Comparison of ENCODE assay signal across 1 cellular context in genomic region chr17:1563471-1563785, GRCh38.
A peak's percentile ranks its signal among the peaks of the same experiment; 100 is the strongest.
TF ChIP-seq lines count a peak whose summit lies in the region.

No MANE protein-coding gene starts in this region.

TF ChIP-seq in HepG2, 621 proteins besides CTCF, POLR2A, EP300 and RAD21:
- 0 out of 2 replicates have a peak, but pooled peaks have one; percentile 13 for TF ChIP-seq SP2 (CRISPR knock-in tag; IDR thresholded peaks at IDR 0.05)
- TF ChIP-seq PHF21A (CRISPR knock-in tag; IDR thresholded peaks at IDR 0.05): 0 out of 2 replicates have a peak, but pooled peaks have one; percentile 3
- TF ChIP-seq KLF11 (CRISPR knock-in tag; IDR thresholded peaks at IDR 0.05): 0 out of 2 replicates have a peak, but pooled peaks have one; percentile 2
- 0 out of 2 replicates have a peak, but pooled peaks have one; percentile 12 for TF ChIP-seq ZNF563 (CRISPR knock-in tag; IDR thresholded peaks at IDR 0.05)
- peak; percentile 83 for TF ChIP-seq CHD4 (IDR thresholded peaks at IDR 0.05; ENCODE audit: borderline replicate concordance, low read length)
- 0 out of 2 replicates have a peak, but pooled peaks have one; percentile 8 for TF ChIP-seq ZNF558 (CRISPR knock-in tag; IDR thresholded peaks at IDR 0.05; ENCODE audit: borderline replicate concordance)
- 0 out of 2 replicates have a peak, but pooled peaks have one; percentile 22 for TF ChIP-seq ZNF121 (CRISPR knock-in tag; IDR thresholded peaks at IDR 0.05)
- TF ChIP-seq THAP9 (CRISPR knock-in tag; IDR thresholded peaks at IDR 0.05; ENCODE audit: borderline replicate concordance): 0 out of 2 replicates have a peak, but pooled peaks have one; percentile 13
